Comparison of ENCODE assay signal across 24 cellular contexts in the genomic region with DNA sequence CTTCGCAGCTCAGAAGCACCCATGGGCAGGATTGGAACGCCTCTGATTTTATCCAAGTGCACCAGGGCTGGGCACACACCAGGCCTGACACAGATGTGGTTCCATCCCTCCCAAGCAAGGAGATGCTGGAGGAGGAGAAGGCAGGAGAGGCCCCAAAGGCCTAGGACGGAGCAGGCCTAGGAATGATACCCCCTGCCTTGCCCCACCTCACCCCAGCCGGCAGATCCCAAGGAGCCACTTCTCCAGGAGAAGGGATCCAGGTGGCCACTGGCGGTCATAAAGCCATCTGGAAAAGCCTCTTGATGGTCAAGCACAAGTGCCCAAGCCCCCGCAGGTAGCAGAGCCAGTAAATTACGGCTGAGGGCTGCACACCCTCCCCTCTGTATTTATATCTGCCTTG.
A peak's percentile ranks its signal among the peaks of the same experiment; 100 is the strongest.
DNase-seq lines count a peak whose midpoint lies in the region; ATAC-seq and TF ChIP-seq lines count a peak whose summit lies in the region.
"Had no signal": no experiment of that assay in that cellular context is flagged by ENCODE, and none has a peak within 500 bp of the region (broad histone marks: within the 10 kb centered on the region; RNA-seq: fewer than 3 reads in every experiment).

No MANE protein-coding gene starts in this region.

- H3K4me1 Mint-ChIP-seq in chondrocyte (ENCODE audit: low read depth), result peaks cover 21% of the 10 kb centered on the region

- WGBS in neuronal stem cell (ENCODE audit: extremely low coverage in 2 of 2, insufficient read length in 2 of 2, insufficient replicate concordance in 1 of 2), 2 donors, result no CpG with 5 or more reads among the region's 7 CpGs
- 74% methylated on average over 7 of the region's 7 CpGs; no CpG with 5 or more reads in 1 of the 2 donors for WGBS in transverse colon (ENCODE audit: low coverage in 1 of 2), 2 donors

- H3K14ac ChIP-seq in neuronal stem cell (ENCODE audit: low read length), result no peak overlapping the region

- no peaks in the 10 kb centered on the region for H3K36me3 Mint-ChIP-seq in chondrocyte (ENCODE audit: low read depth)
- H3K36me3 Mint-ChIP-seq: CD4-positive, alpha-beta memory T cell; IgD-negative memory B cell had no signal

- intact Hi-C loops in transverse colon (cut with DNase I; ENCODE audit: low total_unique reads), result no loop called here

- H3K79me1 ChIP-seq in neuronal stem cell (ENCODE audit: low read depth, low read length), result no peaks in the 10 kb centered on the region

- DNase-seq in chondrocyte (ENCODE audit: low spot score) (peak; percentile 35), ecto neural progenitor cell (ENCODE audit: low spot score) (peak; percentile 29), neuronal stem cell (ENCODE audit: low spot score) (no peak), transverse colon (peak; percentile 5), glomerular visceral epithelial cell (ENCODE audit: extremely low spot score) (no peak)
- DNase-seq: C1 segment of cervical spinal cord; CD4-positive, alpha-beta memory T cell; COR-L47; DMS53; GOT3; HFFc6; MM.1S; NCI-H2029; NCI-H446 treated with DMSO at 0.1 percent for 48 hours; NCI-H526; NCI-H82; NK-92 treated with Interleukin-12 subunit alpha and Interleukin-12 subunit beta, amount 100 ng/mL, for 24 hours; PC-9; SHP77 had no signal

- H2BK5ac ChIP-seq in neuronal stem cell (ENCODE audit: low read length), result no peak overlapping the region

- H3K9me3 Mint-ChIP-seq in chondrocyte (ENCODE audit: low read depth), result no peaks in the 10 kb centered on the region
- H3K9me3 Mint-ChIP-seq: CD4-positive, alpha-beta memory T cell; HFFc6 had no signal

- H3K4me2 ChIP-seq in neuronal stem cell (ENCODE audit: insufficient read depth, low read length, poor library complexity, severe bottlenecking), result no peak overlapping the region
- H3K4me2 ChIP-seq: KMS-11, PC-9 had no signal

- H2BK12ac ChIP-seq in neuronal stem cell (ENCODE audit: low read length), result no peak overlapping the region

- no peak for TF ChIP-seq POLR2A in transverse colon (IDR thresholded peaks at IDR 0.05)

- H3K27ac Mint-ChIP-seq in chondrocyte (ENCODE audit: unreplicated experiment), result no peak overlapping the region
- H3K27ac Mint-ChIP-seq: CD4-positive, alpha-beta memory T cell; HFFc6; IgD-negative memory B cell had no signal

- no peak overlapping the region for H2BK120ac ChIP-seq in neuronal stem cell (ENCODE audit: low read depth, low read length)

- peak overlapping the region; percentile 68 for H2AK5ac ChIP-seq in neuronal stem cell (ENCODE audit: low read depth, low read length)

- no peak overlapping the region for H4K91ac ChIP-seq in neuronal stem cell (ENCODE audit: low read depth, low read length, poor library complexity)

- no peak overlapping the region for H3K9ac ChIP-seq in neuronal stem cell (ENCODE audit: low read depth, low read length, poor library complexity)
- H3K9ac ChIP-seq: KMS-11 had no signal

- no peak overlapping the region for H3K4me3 Mint-ChIP-seq in chondrocyte (ENCODE audit: unreplicated experiment)
- H3K4me3 Mint-ChIP-seq: CD4-positive, alpha-beta memory T cell; HFFc6; IgD-negative memory B cell had no signal

- H3K36me3 ChIP-seq in neuronal stem cell (replicated peaks in 1 of 2; ENCODE audit: control insufficient read depth in 2 of 2, insufficient read depth in 2 of 2, low read length in 2 of 2) (no peaks in the 10 kb centered on the region), transverse colon (no peaks in the 10 kb centered on the region)
- H3K36me3 ChIP-seq: HAP-1 had no signal

- H3K4ac ChIP-seq in neuronal stem cell (ENCODE audit: low read length), result no peak overlapping the region

- in situ Hi-C loops in transverse colon (cut with MboI; ENCODE audit: low pct_ligation_motif_present in 1 of 4, low pct_unique_long_range_greater_than_20kb in 1 of 4, low sequenced_read_pairs in 3 of 4), result no loop called here

- no peak for TF ChIP-seq CTCF in chondrocyte (IDR thresholded peaks at IDR 0.05)
- TF ChIP-seq CTCF in transverse colon (IDR thresholded peaks at IDR 0.05), result no peak

- H3K23ac ChIP-seq in neuronal stem cell (ENCODE audit: low read depth, low read length, poor library complexity), result no peak overlapping the region

- H3K27ac ChIP-seq in neuronal stem cell (replicated peaks; ENCODE audit: low read length), result no peak overlapping the region
- no peak overlapping the region for H3K27ac ChIP-seq in transverse colon
- H3K27ac ChIP-seq: KMS-11, PC-9 had no signal

- no peak overlapping the region for H4K8ac ChIP-seq in neuronal stem cell (ENCODE audit: low read depth, low read length)

- H3K4me1 ChIP-seq in neuronal stem cell (ENCODE audit: control insufficient read depth in 2 of 2, insufficient read depth in 1 of 2, low read depth in 1 of 2, low read length in 2 of 2) (peaks cover 0 to 5% of the 10 kb centered on the region in 2 donors), transverse colon (no peaks in the 10 kb centered on the region)
- H3K4me1 ChIP-seq: HAP-1 had no signal

- H2AFZ ChIP-seq in neuronal stem cell (ENCODE audit: low read length), result no peak overlapping the region
- H2AFZ ChIP-seq: PC-9 had no signal

- ATAC-seq in GM19452 (IDR thresholded peaks at IDR 0.05; ENCODE audit: unreplicated experiment) (no peak), GM21381 (IDR thresholded peaks at IDR 0.05; ENCODE audit: unreplicated experiment) (no peak)

- H3K18ac ChIP-seq in neuronal stem cell (ENCODE audit: low read length), result no peak overlapping the region

- peak overlapping the region; percentile 64 for H2BK15ac ChIP-seq in neuronal stem cell (ENCODE audit: low read length)

- H3K9me3 ChIP-seq in neuronal stem cell (replicated peaks in 1 of 2; ENCODE audit: control insufficient read depth in 2 of 2, insufficient read depth in 1 of 2, low read depth in 1 of 2, low read length in 2 of 2), result no peaks in the 10 kb centered on the region
- no peaks in the 10 kb centered on the region for H3K9me3 ChIP-seq in transverse colon
- H3K9me3 ChIP-seq: HAP-1 had no signal

- no peak for TF ChIP-seq EP300 in transverse colon (IDR thresholded peaks at IDR 0.05; ENCODE audit: low read depth)

- no peaks in the 10 kb centered on the region for H3K27me3 Mint-ChIP-seq in chondrocyte (ENCODE audit: low read depth)

- H3K4me3 ChIP-seq in neuronal stem cell (ENCODE audit: low read length in 2 of 2), result no peak overlapping the region
- no peak overlapping the region for H3K4me3 ChIP-seq in transverse colon
- H3K4me3 ChIP-seq: HAP-1, PC-9 had no signal

- H3K27me3 ChIP-seq in neuronal stem cell (ENCODE audit: control insufficient read depth in 3 of 3, insufficient read depth in 3 of 3, low read depth in 1 of 3, low read length in 3 of 3) (peaks cover 0 to 20% (median 0%) of the 10 kb centered on the region in 3 experiments), transverse colon (no peaks in the 10 kb centered on the region)

Comparison
In these comparisons a context has a peak if more than half of its experiments do, and no peak if none do; other contexts are left out.
1. DNase-seq: peak in chondrocyte (single experiment), ecto neural progenitor cell (single experiment) and transverse colon (single experiment); none in neuronal stem cell (single experiment) and glomerular visceral epithelial cell (single experiment).